ENCODE assay signal across 20 cellular contexts in genomic region chr7:66880009-66880554, GRCh38. TPM values are rescaled to one million over a fixed set of nuclear protein-coding genes. Genes with fewer than 3 reads are reported as not detected.
DNase-seq lines count a peak whose midpoint lies in the region; ATAC-seq, FAIRE-seq and TF ChIP-seq lines count a peak whose summit lies in the region.
"Had no signal": no experiment of that assay in that cellular context is flagged by ENCODE, and none has a peak within 500 bp of the region (broad histone marks: within the 10 kb centered on the region; RNA-seq: fewer than 3 reads in every experiment).

No MANE protein-coding gene starts in this region.

- TF ChIP-seq CTCF in bronchial epithelial cell (IDR thresholded peaks at IDR 0.05; ENCODE audit: insufficient read depth, low read length, severe bottlenecking) (no peak), lower lobe of right lung (IDR thresholded peaks at IDR 0.05) (no peak), uterus (IDR thresholded peaks at IDR 0.05) (no peak)

- DNase-seq in SHP77 (lab: John Stamatoyannopoulos, UW) (peak; percentile 35 to 52), SHP77 treated with DMSO at 0.1 percent for 48 hours (lab: John Stamatoyannopoulos, UW) (no peak), bronchial epithelial cell (ENCODE audit: low read depth) (peak; percentile 55), lower lobe of right lung (no peak), SW 1271 (lab: John Stamatoyannopoulos, UW) (no peak), uterus (no peak)
- no peak for DNase-seq in NK-92 treated with Interleukin-12 subunit alpha and Interleukin-12 subunit beta, amount 100 ng/mL, for 24 hours (lab: John Stamatoyannopoulos, UW)
- DNase-seq: Calu3, DND-41, GF-D8, MM.1S, NCI-H1105, NCI-H1694 treated with DMSO at 0.1 percent for 48 hours, NCI-H524 treated with DMSO at 0.1 percent for 48 hours, OCI-M1 had no signal

- no peak overlapping the region for H3K4me3 ChIP-seq in bronchial epithelial cell (ENCODE audit: low read depth, low read length)
- H3K4me3 ChIP-seq in lower lobe of right lung, result no peak overlapping the region
- no peak overlapping the region for H3K4me3 ChIP-seq in uterus
- H3K4me3 ChIP-seq: A549 had no signal

- H3K27ac ChIP-seq in lower lobe of right lung, result no peak overlapping the region
- H3K27ac ChIP-seq in uterus, result no peak overlapping the region
- H3K27ac ChIP-seq: A549, KMS-11, RWPE1 had no signal

- peak; percentile 61 to 71 for ATAC-seq in lower lobe of right lung
- ATAC-seq in GM18511 (IDR thresholded peaks at IDR 0.05; ENCODE audit: unreplicated experiment), result no peak
- ATAC-seq: A549 had no signal

- H3K27me3 ChIP-seq in bronchial epithelial cell (ENCODE audit: control insufficient read depth, insufficient read depth, low read length), result no peaks in the 10 kb centered on the region
- H3K27me3 ChIP-seq in lower lobe of right lung (ENCODE audit: low read depth), result no peaks in the 10 kb centered on the region
- no peaks in the 10 kb centered on the region for H3K27me3 ChIP-seq in uterus

- TF ChIP-seq POLR2A in uterus (IDR thresholded peaks at IDR 0.05), result no peak

- no peak for FAIRE-seq in bronchial epithelial cell (lab: Jason Lieb, UNC)
- FAIRE-seq: A549, H54 had no signal

- intact Hi-C loops in lower lobe of right lung (cut with DNase I), result no loop called here
- intact Hi-C loops in uterus (cut with DNase I; ENCODE audit: low total_unique reads), result no loop called here

- H3K4me1 ChIP-seq in lower lobe of right lung (peaks cover 12% of the 10 kb centered on the region), uterus (no peaks in the 10 kb centered on the region)
- H3K4me1 ChIP-seq: A549 had no signal

- H3K9me3 ChIP-seq in lower lobe of right lung (no peaks in the 10 kb centered on the region), uterus (no peaks in the 10 kb centered on the region)
- H3K9me3 ChIP-seq: A549 had no signal

- H3K36me3 ChIP-seq in bronchial epithelial cell (ENCODE audit: control insufficient read depth, insufficient read depth, low read length) (no peaks in the 10 kb centered on the region), lower lobe of right lung (peaks cover 14% of the 10 kb centered on the region), uterus (no peaks in the 10 kb centered on the region)

RNA-seq across cellular contexts. Expression of gene TMEM248, which starts 40.9 kb away (rescaled TPM):
- 45.3 and 51.3 TPM in 2 replicates for total RNA-seq in bronchial epithelial cell
- total RNA-seq in lower lobe of right lung, result 103 TPM
- 100 to 1,000 TPM in 1 of 4 donors, 10 to 100 TPM in 3; 68.5 to 113 (median 83.4) TPM for total RNA-seq in uterus

Comparison
In these comparisons a context has a peak if more than half of its experiments do, and no peak if none do; other contexts are left out.
1. DNase-seq: peak in SHP77 (2 of 2) and bronchial epithelial cell (single experiment); none in SHP77 treated with DMSO at 0.1 percent for 48 hours (single experiment), lower lobe of right lung (single experiment), SW 1271 (0 of 2), uterus (0 of 2) and NK-92 treated with Interleukin-12 subunit alpha and Interleukin-12 subunit beta, amount 100 ng/mL, for 24 hours (single experiment).